Comparison of ENCODE assay signal across 11 cellular contexts in genomic region chr2:172455121-172455515, GRCh38. TPM values are rescaled to one million over a fixed set of nuclear protein-coding genes. Genes with fewer than 3 reads are reported as not detected.
A peak's percentile ranks its signal among the peaks of the same experiment; 100 is the strongest.
DNase-seq lines count a peak whose midpoint lies in the region; ATAC-seq, FAIRE-seq and TF ChIP-seq lines count a peak whose summit lies in the region.
"Had no signal": no experiment of that assay in that cellular context is flagged by ENCODE, and none has a peak within 500 bp of the region (broad histone marks: within the 10 kb centered on the region; RNA-seq: fewer than 3 reads in every experiment).

No MANE protein-coding gene starts in this region.

- intact Hi-C loops in CD4-positive, alpha-beta T cell (cut with DNase I, micrococcal nuclease): no loop called here
- intact Hi-C loops in HepG2 (cut with micrococcal nuclease; ENCODE audit: unreplicated experiment): no loop called here

- no peak for TF ChIP-seq CTCF in CD4-positive, alpha-beta T cell (IDR thresholded peaks at IDR 0.05)
- TF ChIP-seq CTCF in HFFc6 (IDR thresholded peaks at IDR 0.05) (no peak), HepG2 (CRISPR knock-in tag; IDR thresholded peaks at IDR 0.05) (no peak), smooth muscle cell (IDR thresholded peaks at IDR 0.05; ENCODE audit: borderline replicate concordance, insufficient read depth, poor library complexity, severe bottlenecking) (no peak)

- in situ Hi-C loops in HepG2 (cut with HindIII; ENCODE audit: extremely low pct_ligation_motif_present, low pct_unique_long_range_greater_than_20kb): no loop called here

- POLR2A ChIA-PET in CD4-positive, alpha-beta T cell (lab: Charles Lee): interaction anchor here (1.0 to 2.0 kb wide), 6 partner anchors 9 to 27 kb away, joined by 3 to 8 read pairs (median 4); partner anchors contain the start of gene ITGA6
- POLR2A ChIA-PET in HepG2 (lab: Yijun Ruan, JAX): no interaction called here

- H3K27me3 Mint-ChIP-seq in CD4-positive, alpha-beta T cell: no peaks in the 10 kb centered on the region
- H3K27me3 Mint-ChIP-seq in HFFc6 (ENCODE audit: insufficient read depth): peaks cover 2% of the 10 kb centered on the region; the same call in 1 of the 2 replicates
- no peaks in the 10 kb centered on the region for H3K27me3 Mint-ChIP-seq in activated naive CD8-positive, alpha-beta T cell treated with anti-CD3 and anti-CD28 coated beads for 36 hours

- H3K4me3 Mint-ChIP-seq in CD4-positive, alpha-beta T cell: no peak overlapping the region
- H3K4me3 Mint-ChIP-seq in HFFc6: no peak overlapping the region
- H3K4me3 Mint-ChIP-seq in activated naive CD8-positive, alpha-beta T cell treated with anti-CD3 and anti-CD28 coated beads for 36 hours: no peak overlapping the region

- BruUV-seq in HepG2 (replicated peaks; lab: Mats Ljungman, UMichigan): no TSS peak

- H3K9me3 Mint-ChIP-seq in CD4-positive, alpha-beta T cell: no peaks in the 10 kb centered on the region
- no peaks in the 10 kb centered on the region for H3K9me3 Mint-ChIP-seq in HFFc6
- H3K9me3 Mint-ChIP-seq in activated naive CD8-positive, alpha-beta T cell treated with anti-CD3 and anti-CD28 coated beads for 36 hours: no peaks in the 10 kb centered on the region

- CTCF ChIA-PET in CD4-positive, alpha-beta T cell (lab: Charles Lee): interaction anchor here (0.8 to 9.2 kb wide), 4 partner anchors 10 to 49 kb away, joined by 3 to 187 read pairs (median 3); no protein-coding TSS in a partner anchor
- CTCF ChIA-PET in HepG2 (lab: Yijun Ruan, JAX; ENCODE audit: low intra/inter-chr PET ratio, low total read pairs): no interaction called here

- no peaks in the 10 kb centered on the region for H3F3A ChIP-seq in smooth muscle cell (ENCODE audit: low read depth)

- H3K36me3 ChIP-seq in HepG2 (replicated peaks in 1 of 2; ENCODE audit: control insufficient read depth in 1 of 2, insufficient read depth in 2 of 2, low read length in 2 of 2) (peaks cover 0 to 1% of the 10 kb centered on the region in 2 experiments; a peak in 1 of 5 replicates), smooth muscle cell (ENCODE audit: low read depth) (no peaks in the 10 kb centered on the region)
- H3K36me3 ChIP-seq: adrenal gland had no signal

- H3K36me3 Mint-ChIP-seq in CD4-positive, alpha-beta T cell (ENCODE audit: low read depth): peaks cover 40% of the 10 kb centered on the region
- H3K36me3 Mint-ChIP-seq in HFFc6 (ENCODE audit: low read depth): no peaks in the 10 kb centered on the region
- H3K36me3 Mint-ChIP-seq in activated naive CD8-positive, alpha-beta T cell treated with anti-CD3 and anti-CD28 coated beads for 36 hours: no peaks in the 10 kb centered on the region

- TF ChIP-seq POLR2A in HepG2 (IDR thresholded peaks at IDR 0.05; ENCODE audit: insufficient read depth in 1 of 2, low read depth in 2 of 2, low read length in 2 of 2) (no peak), GM12891 (IDR thresholded peaks at IDR 0.05; ENCODE audit: low read depth, low read length) (no peak)

- peak; percentile 71 for ATAC-seq in CD4-positive, alpha-beta T cell (ENCODE audit: poor library complexity)
- ATAC-seq in HepG2: peak; percentile 55
- no peak for ATAC-seq in GM18870 (IDR thresholded peaks at IDR 0.05; ENCODE audit: unreplicated experiment)
- ATAC-seq: Right ventricle myocardium inferior had no signal

- no peak overlapping the region for H3K27ac ChIP-seq in CD4-positive, alpha-beta T cell (ENCODE audit: low read depth, low read length)
- H3K27ac ChIP-seq in HepG2 (ENCODE audit: extremely low read length, insufficient read depth, low read length): no peak overlapping the region
- H3K27ac ChIP-seq in smooth muscle cell (ENCODE audit: low read depth): no peak overlapping the region
- H3K27ac ChIP-seq: adrenal gland had no signal

- TF ChIP-seq EP300 in HepG2 (IDR thresholded peaks at IDR 0.05; ENCODE audit: low read depth in 2 of 2, low read length in 2 of 2) (no peak), HepG2 (CRISPR knock-in tag; IDR thresholded peaks at IDR 0.05; ENCODE audit: borderline replicate concordance) (no peak)

- WGBS in HepG2 (ENCODE audit: low lambda C conversion rate): 54% methylated on average over 4 of the region's 4 CpGs
- 45% methylated on average over 4 of the region's 4 CpGs for WGBS in smooth muscle cell (ENCODE audit: low lambda C conversion rate)

- H3K4me2 ChIP-seq in HepG2 (ENCODE audit: low read depth, low read length): no peak overlapping the region
- H3K4me2 ChIP-seq in smooth muscle cell: no peak overlapping the region

- H3K9me3 ChIP-seq in CD4-positive, alpha-beta T cell (ENCODE audit: control insufficient read depth, low read length): no peaks in the 10 kb centered on the region
- no peaks in the 10 kb centered on the region for H3K9me3 ChIP-seq in HepG2 (ENCODE audit: low read length)
- H3K9me3 ChIP-seq in smooth muscle cell (replicated peaks; ENCODE audit: low read depth): no peaks in the 10 kb centered on the region
- H3K9me3 ChIP-seq: adrenal gland had no signal

- no peak overlapping the region for H2AFZ ChIP-seq in HepG2 (ENCODE audit: low read length)
- H2AFZ ChIP-seq in smooth muscle cell (ENCODE audit: low read depth): no peak overlapping the region

- H3K27me3 ChIP-seq in CD4-positive, alpha-beta T cell (ENCODE audit: control insufficient read depth, insufficient read depth, low read length): no peaks in the 10 kb centered on the region
- H3K27me3 ChIP-seq in HepG2 (ENCODE audit: control insufficient read depth in 1 of 2, insufficient read depth in 2 of 2, low read length in 2 of 2) (no peaks in the 10 kb centered on the region), smooth muscle cell (ENCODE audit: low read depth) (no peaks in the 10 kb centered on the region)
- H3K27me3 ChIP-seq: adrenal gland had no signal

- H3K4me3 ChIP-seq in HepG2 (replicated peaks in 1 of 3; ENCODE audit: insufficient read depth in 1 of 3, low read depth in 2 of 3, low read length in 3 of 3): no peak overlapping the region
- H3K4me3 ChIP-seq in smooth muscle cell: no peak overlapping the region
- H3K4me3 ChIP-seq: adrenal gland had no signal

- peak overlapping the region; percentile 93 for H3K27ac Mint-ChIP-seq in CD4-positive, alpha-beta T cell
- H3K27ac Mint-ChIP-seq in HFFc6: peak overlapping the region; percentile 27; the same call in 1 of the 2 replicates
- peak overlapping the region; percentile 58 for H3K27ac Mint-ChIP-seq in activated naive CD8-positive, alpha-beta T cell treated with anti-CD3 and anti-CD28 coated beads for 36 hours

- FAIRE-seq in HepG2 (lab: Jason Lieb, UNC) (no peak), GM12891 (lab: Jason Lieb, UNC) (no peak)

- H4K20me1 ChIP-seq in HepG2 (ENCODE audit: insufficient read depth, low read length) (no peaks in the 10 kb centered on the region), smooth muscle cell (ENCODE audit: low read depth) (no peaks in the 10 kb centered on the region)

- TF ChIP-seq RAD21 in HepG2 (CRISPR knock-in tag; IDR thresholded peaks at IDR 0.05): no peak

- no peak overlapping the region for H3K9ac ChIP-seq in HepG2 (ENCODE audit: insufficient read depth, low read depth, low read length)
- no peak overlapping the region for H3K9ac ChIP-seq in smooth muscle cell (ENCODE audit: low read depth)

- H3K4me1 ChIP-seq in HepG2 (ENCODE audit: insufficient read depth, low read length): peaks cover 25% of the 10 kb centered on the region
- peaks cover 16% of the 10 kb centered on the region for H3K4me1 ChIP-seq in smooth muscle cell (ENCODE audit: low read depth)

- H3K4me1 Mint-ChIP-seq in CD4-positive, alpha-beta T cell (ENCODE audit: low read depth): peaks cover 86% of the 10 kb centered on the region
- H3K4me1 Mint-ChIP-seq in HFFc6 (ENCODE audit: low read depth): peaks cover 78% of the 10 kb centered on the region
- peaks cover 78% of the 10 kb centered on the region for H3K4me1 Mint-ChIP-seq in activated naive CD8-positive, alpha-beta T cell treated with anti-CD3 and anti-CD28 coated beads for 36 hours

- H3K79me2 ChIP-seq in HepG2 (ENCODE audit: insufficient read depth, low read length) (peaks cover 11% of the 10 kb centered on the region), smooth muscle cell (ENCODE audit: low read depth) (no peaks in the 10 kb centered on the region)

- DNase-seq in CD4-positive, alpha-beta T cell: no peak
- DNase-seq in HFFc6 (no peak), HepG2 (ENCODE audit: low spot score) (no peak), GM12891 (ENCODE audit: insufficient read length, low spot score) (no peak), smooth muscle cell (lab: John Stamatoyannopoulos, UW; ENCODE audit: unreplicated experiment) (no peak)
- DNase-seq in activated naive CD8-positive, alpha-beta T cell treated with anti-CD3 and anti-CD28 coated beads for 36 hours: peak; percentile 13
- no peak for DNase-seq in activated effector memory CD4-positive, alpha-beta T cell treated with Interleukin-2 at 50 U/mL for 16 hours
- DNase-seq: adrenal gland, NCI-H446 had no signal

RNA-seq across cellular contexts. Expression of gene ITGA6, which starts 27.7 kb away (rescaled TPM):
- total RNA-seq in CD4-positive, alpha-beta T cell: 10 to 100 TPM; 53.5 to 58.0 TPM
- total RNA-seq in HFFc6 (2021; fragmentation: NEBNext Ultra II Directional; extraction: Animal tissue kit (Norgen Biotek cat#: 25700)): 100 to 1,000 TPM; 143 to 270 (median 148) TPM
- 10 to 100 TPM in 1 of 2 experiments, 1 to 10 TPM in 1; 9.6 to 10.2 TPM for total RNA-seq in activated naive CD8-positive, alpha-beta T cell treated with anti-CD3 and anti-CD28 coated beads for 36 hours
- total RNA-seq in HepG2 (2016; rRNA removed; fragmentation: Illumina TruSeq; extraction: Trizol) (49.6 and 92.5 TPM in 2 replicates), smooth muscle cell (188 and 198 TPM in 2 replicates)
- 4.0 and 7.3 TPM in 2 replicates for total RNA-seq in HepG2 (2016; cell fraction: cytosol; rRNA removed; fragmentation: Illumina TruSeq; extraction: Trizol; ENCODE audit: low read depth)
- 46.0 and 93.0 TPM in 2 replicates for total RNA-seq in HepG2 (2016; cell fraction: insoluble cytoplasmic fraction; rRNA removed; fragmentation: Illumina TruSeq; extraction: Trizol)
- 20.1 and 25.4 TPM in 2 replicates for total RNA-seq in HepG2 (2016; cell fraction: membrane; rRNA removed; fragmentation: Illumina TruSeq; extraction: Trizol)
- 132 and 146 TPM in 2 replicates for total RNA-seq in HepG2 (2016; cell fraction: nucleus; rRNA removed; fragmentation: Illumina TruSeq; extraction: Trizol)
- polyA plus RNA-seq in HepG2 (2011; rRNA removed) (21.6 and 24.0 TPM in 2 replicates), smooth muscle cell (11.8 and 54.7 TPM in 2 replicates)
- 12.2 and 19.7 TPM in 2 replicates for polyA plus RNA-seq in HepG2 (2011; cell fraction: cytosol; rRNA removed)
- polyA plus RNA-seq in HepG2 (2011; cell fraction: nucleus; rRNA removed): 24.5 and 30.3 TPM in 2 replicates
- 55.3 and 56.2 TPM in 2 replicates for polyA plus RNA-seq in HepG2 (2012)
- polyA plus RNA-seq in HepG2 (2016; cell fraction: cytosol; fragmentation: Illumina TruSeq; extraction: Trizol; ENCODE audit: low read depth): 2.1 TPM in 2 replicates
- polyA plus RNA-seq in HepG2 (2016; cell fraction: insoluble cytoplasmic fraction; fragmentation: Illumina TruSeq; extraction: Trizol; ENCODE audit: low read depth): 27.1 and 28.5 TPM in 2 replicates
- polyA plus RNA-seq in HepG2 (2016; cell fraction: membrane; fragmentation: Illumina TruSeq; extraction: Trizol; ENCODE audit: low read depth): 5.3 and 7.3 TPM in 2 replicates
- 118 and 128 TPM in 2 replicates for polyA plus RNA-seq in HepG2 (2016; cell fraction: nucleus; fragmentation: Illumina TruSeq; extraction: Trizol; ENCODE audit: insufficient read depth, low read depth)
- 8.5 and 31.2 TPM in 2 replicates for polyA minus RNA-seq in HepG2 (2011; rRNA and poly(A)+ RNA removed; ENCODE audit: low replicate concordance)
- 32.7 and 35.0 TPM in 2 replicates for polyA minus RNA-seq in HepG2 (2011; cell fraction: cytosol; rRNA and poly(A)+ RNA removed)
- polyA minus RNA-seq in HepG2 (2011; cell fraction: nucleus; rRNA and poly(A)+ RNA removed): 106 and 110 TPM in 2 replicates
- 0.30 TPM for polyA plus RNA-seq in GM12891 (2012; ENCODE audit: low read depth, missing spikeins)

Comparison
In these comparisons a context has a peak if more than half of its experiments do, and no peak if none do; other contexts are left out.
1. H3K27ac Mint-ChIP-seq: peak in every context shown above with its lines; median percentile 93 in CD4-positive, alpha-beta T cell; 58 in activated naive CD8-positive, alpha-beta T cell treated with anti-CD3 and anti-CD28 coated beads for 36 hours; 27 in HFFc6.